Comparison of ENCODE assay signal across 10 cellular contexts in genomic region chr14:93480867-93481266, GRCh38. TPM values are rescaled to one million over a fixed set of nuclear protein-coding genes. Genes with fewer than 3 reads are reported as not detected.
"Had no signal": no experiment of that assay in that cellular context is flagged by ENCODE, and none has a peak within 500 bp of the region (broad histone marks: within the 10 kb centered on the region; RNA-seq: fewer than 3 reads in every experiment).

No MANE protein-coding gene starts in this region.

- H3K27ac ChIP-seq: GM23248, KMS-11 had no signal

- DNase-seq: GM23248, GOT3, H9, HCEC 1CT, IMR-90, KBM-7 had no signal

- H2AFZ ChIP-seq: GM23248 had no signal

- H3K4me2 ChIP-seq: KMS-11 had no signal

- H3K9ac ChIP-seq: GM23248, KMS-11 had no signal

- FAIRE-seq: H54, HTR-8/SVneo had no signal

- H3K4me3 ChIP-seq: GM23248 had no signal

RNA-seq across cellular contexts. Expression of gene UNC79, which starts 50.1 kb away (rescaled TPM):
- total RNA-seq: GM23248, HT-29 had no signal
